ENCODE assay signal across 17 cellular contexts in genomic region chr1:39261712-39262221, GRCh38. TPM values are rescaled to one million over a fixed set of nuclear protein-coding genes. Genes with fewer than 3 reads are reported as not detected.
A peak's percentile ranks its signal among the peaks of the same experiment; 100 is the strongest.
DNase-seq lines count a peak whose midpoint lies in the region; ATAC-seq and TF ChIP-seq lines count a peak whose summit lies in the region.
"Had no signal": no experiment of that assay in that cellular context is flagged by ENCODE, and none has a peak within 500 bp of the region (broad histone marks: within the 10 kb centered on the region; RNA-seq: fewer than 3 reads in every experiment).

No MANE protein-coding gene starts in this region.

- no peaks in the 10 kb centered on the region for H3K9me2 ChIP-seq in SK-N-SH

- peaks cover 11% of the 10 kb centered on the region; the same call in 1 of the 2 replicates for H4K20me1 ChIP-seq in SK-N-SH (ENCODE audit: insufficient read depth)

- no peak overlapping the region for H2AFZ ChIP-seq in SK-N-SH (ENCODE audit: low read depth)
- H2AFZ ChIP-seq: GM23338 had no signal

- intact Hi-C loops in right lobe of liver (cut with DNase I) = no loop called here

- H3K9ac ChIP-seq in SK-N-SH = no peak overlapping the region

- peak overlapping the region; percentile 55 for H3K27ac Mint-ChIP-seq in activated naive CD4-positive, alpha-beta T cell treated with anti-CD3 and anti-CD28 coated beads, Interleukin-2, amount 50 U/mL, for 24 hours
- H3K27ac Mint-ChIP-seq in activated naive CD4-positive, alpha-beta T cell treated with anti-CD3 and anti-CD28 coated beads, Interleukin-2, amount 50 U/mL, for 72 hours = peak overlapping the region in 1 of 2 donors; percentile 33
- H3K27ac Mint-ChIP-seq: GM23338 had no signal

- peaks cover 78% of the 10 kb centered on the region for H3K79me2 ChIP-seq in SK-N-SH (ENCODE audit: insufficient read depth)

- H3F3A ChIP-seq in SK-N-SH (replicated peaks; ENCODE audit: insufficient read depth) = peaks cover 8% of the 10 kb centered on the region

- CTCF ChIA-PET in SK-N-SH (lab: Yijun Ruan, JAX) = interaction anchor here (1.2 to 7.9 kb wide), 4 partner anchors 69 to 164 kb away, joined by 3 to 100 read pairs (median 47); no protein-coding TSS in a partner anchor

- TF ChIP-seq EP300 in SK-N-SH (IDR thresholded peaks at IDR 0.05; ENCODE audit: borderline replicate concordance in 1 of 2, low read depth in 1 of 2, low read length in 1 of 2) = no peak

- no peak for TF ChIP-seq POLR2A in right lobe of liver (IDR thresholded peaks at IDR 0.05)

- peaks cover 7% of the 10 kb centered on the region for H3K36me3 Mint-ChIP-seq in activated naive CD4-positive, alpha-beta T cell treated with anti-CD3 and anti-CD28 coated beads, Interleukin-2, amount 50 U/mL, for 24 hours
- H3K36me3 Mint-ChIP-seq in activated naive CD4-positive, alpha-beta T cell treated with anti-CD3 and anti-CD28 coated beads, Interleukin-2, amount 50 U/mL, for 72 hours = peaks cover 0 to 25% of the 10 kb centered on the region in 2 donors

- no peak for TF ChIP-seq RAD21 in SK-N-SH (IDR thresholded peaks at IDR 0.05; ENCODE audit: low read length)

- H3K4me3 ChIP-seq in SK-N-SH (ENCODE audit: low read depth in 2 of 2, low read length in 1 of 2) (no peak overlapping the region), choroid plexus epithelial cell (ENCODE audit: low read depth, low read length) (no peak overlapping the region), right lobe of liver (no peak overlapping the region)
- H3K4me3 ChIP-seq: body of pancreas, GM23338, psoas muscle, SJSA1 had no signal

- no peak for ATAC-seq in activated naive CD4-positive, alpha-beta T cell treated with anti-CD3 and anti-CD28 coated beads, Interleukin-2, amount 50 U/mL, for 72 hours
- ATAC-seq in HG03135 (IDR thresholded peaks at IDR 0.05; ENCODE audit: unreplicated experiment) = no peak
- ATAC-seq in right lobe of liver = no peak
- ATAC-seq: body of pancreas, GM23338, left cardiac atrium, psoas muscle had no signal

- WGBS in SK-N-SH (ENCODE audit: low lambda C conversion rate) = 48% methylated on average over 2 of the region's 2 CpGs
- 94% methylated on average over 2 of the region's 2 CpGs for WGBS in right lobe of liver (ENCODE audit: insufficient coverage, low coverage, low lambda C conversion rate, missing lambda C conversion rate)

- no peaks in the 10 kb centered on the region for H3K27me3 ChIP-seq in SK-N-SH (ENCODE audit: insufficient read depth)
- H3K27me3 ChIP-seq in right lobe of liver = no peaks in the 10 kb centered on the region
- H3K27me3 ChIP-seq: body of pancreas, SJSA1 had no signal

- H3K4me2 ChIP-seq in SK-N-SH = no peak overlapping the region
- H3K4me2 ChIP-seq: GM23338 had no signal

- DNase-seq in activated naive CD4-positive, alpha-beta T cell treated with anti-CD3 and anti-CD28 coated beads, Interleukin-2, amount 50 U/mL, for 72 hours (ENCODE audit: low spot score in 2 of 2) = no peak
- DNase-seq in SK-N-SH (no peak), choroid plexus epithelial cell (ENCODE audit: low read depth) (peak; percentile 60), NK-92 (lab: John Stamatoyannopoulos, UW; ENCODE audit: unreplicated experiment) (no peak), right lobe of liver (no peak), MV-4-11 (lab: John Stamatoyannopoulos, UW) (no peak)
- DNase-seq: body of pancreas; left cardiac atrium; NCI-H2171; NK-92 treated with Interleukin-12 subunit alpha and Interleukin-12 subunit beta, amount 100 ng/mL, for 24 hours; psoas muscle; trophoblast cell had no signal

- H3K9me3 ChIP-seq in SK-N-SH = no peaks in the 10 kb centered on the region
- H3K9me3 ChIP-seq in right lobe of liver = no peaks in the 10 kb centered on the region
- H3K9me3 ChIP-seq: body of pancreas, psoas muscle, SJSA1 had no signal

- H3K4me1 ChIP-seq in SK-N-SH (ENCODE audit: control insufficient read depth in 1 of 2, insufficient read depth in 2 of 2, low read depth in 1 of 2, low read length in 1 of 2) = peaks cover 10 to 11% of the 10 kb centered on the region in 2 experiments; a peak in 3 of 4 replicates
- no peaks in the 10 kb centered on the region for H3K4me1 ChIP-seq in right lobe of liver
- H3K4me1 ChIP-seq: body of pancreas had no signal

- no peak for TF ChIP-seq CTCF in SK-N-SH (IDR thresholded peaks at IDR 0.05)
- no peak for TF ChIP-seq CTCF in choroid plexus epithelial cell (conservative IDR thresholded peaks at IDR 0.05; ENCODE audit: low read depth, low read length)
- no peak for TF ChIP-seq CTCF in right lobe of liver (IDR thresholded peaks at IDR 0.05)

- no peaks in the 10 kb centered on the region for H3K9me3 Mint-ChIP-seq in activated naive CD4-positive, alpha-beta T cell treated with anti-CD3 and anti-CD28 coated beads, Interleukin-2, amount 50 U/mL, for 24 hours
- H3K9me3 Mint-ChIP-seq in activated naive CD4-positive, alpha-beta T cell treated with anti-CD3 and anti-CD28 coated beads, Interleukin-2, amount 50 U/mL, for 72 hours = no peaks in the 10 kb centered on the region
- H3K9me3 Mint-ChIP-seq: GM23338 had no signal

- peak overlapping the region; percentile 23 for H3K4me3 Mint-ChIP-seq in activated naive CD4-positive, alpha-beta T cell treated with anti-CD3 and anti-CD28 coated beads, Interleukin-2, amount 50 U/mL, for 24 hours
- H3K4me3 Mint-ChIP-seq: GM23338 had no signal

- POLR2A ChIA-PET in SK-N-SH (lab: Yijun Ruan, JAX) = no interaction called here

- H3K27me3 Mint-ChIP-seq in activated naive CD4-positive, alpha-beta T cell treated with anti-CD3 and anti-CD28 coated beads, Interleukin-2, amount 50 U/mL, for 24 hours = no peaks in the 10 kb centered on the region

- H3K36me3 ChIP-seq in SK-N-SH (replicated peaks in 1 of 2; ENCODE audit: control insufficient read depth in 1 of 2, insufficient read depth in 2 of 2, low read length in 1 of 2) (peaks cover 4 to 10% of the 10 kb centered on the region in 2 experiments), right lobe of liver (peaks cover 0 to 15% (median 6%) of the 10 kb centered on the region in 4 donors)

- H3K27ac ChIP-seq in SK-N-SH (ENCODE audit: low read depth in 2 of 2, low read length in 1 of 2) (peak overlapping the region; percentile 1 to 58; a peak in 3 of 4 replicates), right lobe of liver (no peak overlapping the region)
- H3K27ac ChIP-seq: body of pancreas, HL-60, psoas muscle, SJSA1 had no signal

- H3K4me1 Mint-ChIP-seq in activated naive CD4-positive, alpha-beta T cell treated with anti-CD3 and anti-CD28 coated beads, Interleukin-2, amount 50 U/mL, for 24 hours = peaks cover 70% of the 10 kb centered on the region

TF ChIP-seq in SK-N-SH, 30 proteins besides CTCF, POLR2A, EP300 and RAD21 (continues in another document):
- no peak for TF ChIP-seq FOXM1 (IDR thresholded peaks at IDR 0.05; ENCODE audit: low read depth)
- no peak for TF ChIP-seq YY1 (IDR thresholded peaks at IDR 0.05; ENCODE audit: low read depth)
- 0 out of 2 replicates have a peak, but pooled peaks have one; percentile 24 for TF ChIP-seq TEAD4 (IDR thresholded peaks at IDR 0.05; ENCODE audit: borderline replicate concordance, insufficient read depth)
- peak; percentile 87 for TF ChIP-seq TCF12 (IDR thresholded peaks at IDR 0.05)
- no peak for TF ChIP-seq JUND (IDR thresholded peaks at IDR 0.05)
- no peak for TF ChIP-seq GABPA (IDR thresholded peaks at IDR 0.05; ENCODE audit: low read depth)
- no peak for TF ChIP-seq SMC3 (IDR thresholded peaks at IDR 0.05; ENCODE audit: low read depth, low read length)
- no peak for TF ChIP-seq TAF1 (IDR thresholded peaks at IDR 0.05; ENCODE audit: borderline replicate concordance, low read depth, low read length)
- no peak for TF ChIP-seq MEF2A (IDR thresholded peaks at IDR 0.05; ENCODE audit: borderline replicate concordance, low read depth)
- no peak for TF ChIP-seq CHD2 (IDR thresholded peaks at IDR 0.05; ENCODE audit: low read length, partially characterized antibody)
- TF ChIP-seq EZH2phosphoT487 (IDR thresholded peaks at IDR 0.05; ENCODE audit: borderline replicate concordance, low read depth) = no peak
- no peak for TF ChIP-seq NFIC (IDR thresholded peaks at IDR 0.05; ENCODE audit: borderline replicate concordance)
- 0 out of 2 replicates have a peak, but pooled peaks have one; percentile 18 for TF ChIP-seq RCOR1 (IDR thresholded peaks at IDR 0.05; ENCODE audit: low read length)
- no peak for TF ChIP-seq REST (IDR thresholded peaks at IDR 0.05; ENCODE audit: low read depth, low read length)

RNA-seq across cellular contexts. Expression of gene MACF1, which starts 57.3 kb away (rescaled TPM):
- 100 to 1,000 TPM; 355 to 400 TPM for total RNA-seq in activated naive CD4-positive, alpha-beta T cell treated with anti-CD3 and anti-CD28 coated beads, Interleukin-2, amount 50 U/mL, for 72 hours
- 37.6 and 45.9 TPM in 2 replicates for polyA plus RNA-seq in SK-N-SH (2012; rRNA removed)
- polyA plus RNA-seq in SK-N-SH (2012; cell fraction: cytosol; rRNA removed) = 34.1 and 37.3 TPM in 2 replicates
- polyA plus RNA-seq in SK-N-SH (2012; cell fraction: nucleus; rRNA removed) = 141 and 172 TPM in 2 replicates
- 100 to 1,000 TPM in 3 of 6 experiments, 10 to 100 TPM in 3; 78.4 to 141 (median 100) TPM for total RNA-seq in right lobe of liver

Comparison
In these comparisons a context has a peak if more than half of its experiments do, and no peak if none do; other contexts are left out.
1. H3K27ac ChIP-seq: peak in SK-N-SH (2 of 2); none in right lobe of liver (0 of 3).